8 cellular contexts compared by ENCODE assay signal in genomic region chr2:176638167-176639015, GRCh38.
DNase-seq lines count a peak whose midpoint lies in the region; ATAC-seq lines count a peak whose summit lies in the region.

No MANE protein-coding gene starts in this region.

- no peak overlapping the region for H3K27ac Mint-ChIP-seq in stimulated activated memory B cell treated with anti-CD40 and anti-IgM and Interleukin-4, amounts not matched to agents 10 μg/mL and 1 μg/mL and 100 μg/mL, for 72 hours

- H3K27me3 Mint-ChIP-seq in stimulated activated memory B cell treated with anti-CD40 and anti-IgM and Interleukin-4, amounts not matched to agents 10 μg/mL and 1 μg/mL and 100 μg/mL, for 72 hours: peaks cover 33% of the 10 kb centered on the region

- no peaks in the 10 kb centered on the region for H3K9me3 Mint-ChIP-seq in stimulated activated memory B cell treated with anti-CD40 and anti-IgM and Interleukin-4, amounts not matched to agents 10 μg/mL and 1 μg/mL and 100 μg/mL, for 72 hours

- DNase-seq in C1 segment of cervical spinal cord (lab: John Stamatoyannopoulos, UW): peak in 8 of 14 donors; percentile 4 to 69 (median 14)
- peak; percentile 60 for DNase-seq in NCI-H82 treated with DMSO at 0.1 percent for 48 hours (lab: John Stamatoyannopoulos, UW; ENCODE audit: unreplicated experiment)
- peak; percentile 50 for DNase-seq in activated T-cell treated with anti-CD3 and anti-CD28 coated beads for 1 hour (ENCODE audit: low read depth)
- DNase-seq in epithelial cell of prostate (ENCODE audit: low read depth, low spot score): peak; percentile 8
- peak; percentile 49 for DNase-seq in mucosa of gallbladder (ENCODE audit: low spot score)

- ATAC-seq in GM19372 (IDR thresholded peaks at IDR 0.05; ENCODE audit: low read depth, unreplicated experiment) (peak; percentile 81), HG03520 (IDR thresholded peaks at IDR 0.05; ENCODE audit: unreplicated experiment) (peak; percentile 68)
- peak; percentile 70 for ATAC-seq in stimulated activated memory B cell treated with anti-CD40 and anti-IgM and Interleukin-4, amounts not matched to agents 10 μg/mL and 1 μg/mL and 100 μg/mL, for 72 hours

- peak overlapping the region; percentile 74 for H3K4me3 Mint-ChIP-seq in stimulated activated memory B cell treated with anti-CD40 and anti-IgM and Interleukin-4, amounts not matched to agents 10 μg/mL and 1 μg/mL and 100 μg/mL, for 72 hours

- peaks cover 8% of the 10 kb centered on the region for H3K4me1 Mint-ChIP-seq in stimulated activated memory B cell treated with anti-CD40 and anti-IgM and Interleukin-4, amounts not matched to agents 10 μg/mL and 1 μg/mL and 100 μg/mL, for 72 hours

- peak overlapping the region; percentile 30 for H3K27ac ChIP-seq in epithelial cell of prostate

- no peaks in the 10 kb centered on the region for H3K36me3 Mint-ChIP-seq in stimulated activated memory B cell treated with anti-CD40 and anti-IgM and Interleukin-4, amounts not matched to agents 10 μg/mL and 1 μg/mL and 100 μg/mL, for 72 hours

Comparison
In these comparisons a context has a peak if more than half of its experiments do, and no peak if none do; other contexts are left out.
1. Peak in every context shown above with its lines: DNase-seq, ATAC-seq and H3K27ac ChIP-seq.
2. DNase-seq: peak in every context shown above with its lines; median percentile 60 in NCI-H82 treated with DMSO at 0.1 percent for 48 hours; 50 in activated T-cell treated with anti-CD3 and anti-CD28 coated beads for 1 hour; 49 in mucosa of gallbladder; 14 in C1 segment of cervical spinal cord; 8 in epithelial cell of prostate.